Comparison of ENCODE assay signal across 9 cellular contexts in the genomic region with DNA sequence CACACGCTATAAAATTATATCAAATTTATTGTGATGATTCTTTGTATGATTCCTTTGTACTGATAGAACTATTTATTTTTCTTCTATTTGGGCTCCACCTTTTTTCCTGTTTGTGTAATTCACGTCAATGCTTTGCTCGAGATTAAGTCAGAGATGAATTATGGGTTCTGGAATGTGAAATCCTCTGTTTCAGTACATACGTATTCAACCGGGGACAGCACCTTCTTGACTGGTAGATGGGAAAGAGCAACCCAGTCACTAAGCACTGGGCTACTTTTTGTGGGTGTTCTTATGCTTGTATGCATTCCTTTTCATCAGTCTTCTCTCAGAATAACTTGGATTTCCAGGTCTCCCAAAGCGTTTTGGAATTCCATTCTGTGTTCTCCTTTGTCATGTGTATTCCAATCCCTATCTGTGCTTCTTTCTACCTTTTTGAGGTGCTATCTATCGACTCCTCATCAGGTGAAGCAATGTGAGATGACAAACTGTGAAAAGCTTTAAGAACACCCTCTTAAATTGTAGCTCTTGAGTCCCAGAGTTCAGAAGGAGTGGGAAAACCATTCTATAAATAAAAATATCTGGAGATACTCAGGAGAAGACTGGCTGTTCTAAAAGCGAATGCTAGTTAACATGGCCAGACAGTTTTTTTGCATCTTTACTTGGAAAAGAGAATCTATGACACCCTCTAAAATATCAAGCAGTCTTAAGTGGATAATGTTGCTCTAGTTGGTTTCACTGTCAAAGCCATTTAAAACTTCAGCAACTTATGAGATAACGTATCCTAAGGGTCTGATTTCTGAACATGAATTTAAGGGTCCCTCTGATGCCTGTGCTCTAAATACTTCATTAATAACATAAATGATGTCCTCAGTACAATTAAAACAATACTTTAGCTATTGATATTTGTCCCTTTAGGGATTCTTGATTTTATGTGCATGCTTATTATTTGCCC.
DNase-seq lines count a peak whose midpoint lies in the region; ATAC-seq, FAIRE-seq and TF ChIP-seq lines count a peak whose summit lies in the region.
"Had no signal": no experiment of that assay in that cellular context is flagged by ENCODE, and none has a peak within 500 bp of the region (broad histone marks: within the 10 kb centered on the region; RNA-seq: fewer than 3 reads in every experiment).

No MANE protein-coding gene starts in this region.

- H3K9me3 Mint-ChIP-seq in Calu3 (ENCODE audit: low read depth, unreplicated experiment) (peaks cover 7% of the 10 kb centered on the region), progenitor cell of endocrine pancreas (ENCODE audit: low read depth) (peaks cover 5% of the 10 kb centered on the region)

- H2BK5ac ChIP-seq in H1 (ENCODE audit: low read depth, low read length) = no peak overlapping the region

- no peak overlapping the region for H3K18ac ChIP-seq in H1 (ENCODE audit: extremely low read depth, low read length)

- H3K23me2 ChIP-seq in H1 (ENCODE audit: low read depth, low read length) = peaks cover 1% of the 10 kb centered on the region; the same call in 1 of the 2 replicates

- H2BK12ac ChIP-seq in H1 (ENCODE audit: low read depth, low read length) = no peak overlapping the region; the same call in 1 of the 2 replicates

- H3K23ac ChIP-seq in H1 (ENCODE audit: insufficient read length) = no peak overlapping the region

- ATAC-seq in HG03457 (IDR thresholded peaks at IDR 0.05; ENCODE audit: unreplicated experiment) = no peak
- no peak for ATAC-seq in HepG2

- peaks cover 0 to 12% (median 0%) of the 10 kb centered on the region in 4 donors for H3K4me1 ChIP-seq in Peyer's patch
- H3K4me1 ChIP-seq in H1 (replicated peaks in 1 of 4; ENCODE audit: control insufficient read depth in 3 of 4, insufficient read depth in 4 of 4, low read length in 3 of 4) = peaks cover 0 to 4% (median 0%) of the 10 kb centered on the region in 4 experiments; a peak in 2 of 7 replicates
- peaks cover 13% of the 10 kb centered on the region for H3K4me1 ChIP-seq in prostate gland (replicated peaks)
- H3K4me1 ChIP-seq in HepG2 (ENCODE audit: insufficient read depth, low read length) = peaks cover 7% of the 10 kb centered on the region

- TF ChIP-seq CTCF in Calu3 (IDR thresholded peaks at IDR 0.05; ENCODE audit: unreplicated experiment) = no peak
- no peak for TF ChIP-seq CTCF in Peyer's patch (IDR thresholded peaks at IDR 0.05)
- TF ChIP-seq CTCF in H1 (IDR thresholded peaks at IDR 0.05; ENCODE audit: control extremely low read depth in 1 of 3, insufficient read depth in 1 of 3, low read depth in 1 of 3, low read length in 3 of 3) = no peak
- TF ChIP-seq CTCF in prostate gland (IDR thresholded peaks at IDR 0.05) = no peak
- TF ChIP-seq CTCF in progenitor cell of endocrine pancreas (IDR thresholded peaks at IDR 0.05; ENCODE audit: unreplicated experiment) = no peak
- no peak for TF ChIP-seq CTCF in HepG2 (CRISPR knock-in tag; IDR thresholded peaks at IDR 0.05)

- H3K36me3 Mint-ChIP-seq in Calu3 (ENCODE audit: insufficient read depth, unreplicated experiment) (no peaks in the 10 kb centered on the region), progenitor cell of endocrine pancreas (ENCODE audit: insufficient read depth) (no peaks in the 10 kb centered on the region)
- H3K36me3 Mint-ChIP-seq: mesothelial cell of epicardium had no signal

- H3K27ac Mint-ChIP-seq in Calu3 (ENCODE audit: unreplicated experiment) (peak overlapping the region; percentile 66), progenitor cell of endocrine pancreas (no peak overlapping the region)
- H3K27ac Mint-ChIP-seq: mesothelial cell of epicardium had no signal

- H2BK15ac ChIP-seq in H1 (ENCODE audit: low read length) = no peak overlapping the region

- H4K8ac ChIP-seq in H1 (ENCODE audit: extremely low read depth, insufficient read depth, low read length) = no peak overlapping the region

- no peak overlapping the region for H3K4ac ChIP-seq in H1 (replicated peaks; ENCODE audit: insufficient read length, low read depth, low read length)

- H3K36me3 ChIP-seq in Peyer's patch (no peaks in the 10 kb centered on the region), H1 (ENCODE audit: control insufficient read depth in 2 of 4, insufficient read depth in 4 of 4, low read length in 3 of 4) (no peaks in the 10 kb centered on the region), prostate gland (no peaks in the 10 kb centered on the region), HepG2 (replicated peaks in 1 of 2; ENCODE audit: control insufficient read depth in 1 of 2, insufficient read depth in 2 of 2, low read length in 2 of 2) (no peaks in the 10 kb centered on the region)

- no peak overlapping the region for H4K91ac ChIP-seq in H1 (replicated peaks; ENCODE audit: insufficient read length, low read length)

- H2BK120ac ChIP-seq in H1 (replicated peaks; ENCODE audit: low read depth, low read length) = no peak overlapping the region

- no peaks in the 10 kb centered on the region for H3K79me1 ChIP-seq in H1 (ENCODE audit: low read depth, low read length)

- intact Hi-C loops in Calu3 (cut with micrococcal nuclease; ENCODE audit: unreplicated experiment) (no loop called here), prostate gland (cut with DNase I) (loop anchor here (10.0 kb wide), 1 partner anchor 106 kb away; no protein-coding TSS in a partner anchor), HepG2 (cut with micrococcal nuclease; ENCODE audit: unreplicated experiment) (no loop called here)

- BruUV-seq in Calu3 (replicated peaks; lab: Mats Ljungman, UMichigan) (no TSS peak), HepG2 (replicated peaks; lab: Mats Ljungman, UMichigan) (no TSS peak)

- peak; percentile 19 for FAIRE-seq in H1 (lab: Jason Lieb, UNC)
- no peak for FAIRE-seq in HepG2 (lab: Jason Lieb, UNC)

- TF ChIP-seq POLR2A in Peyer's patch (IDR thresholded peaks at IDR 0.05) = no peak
- TF ChIP-seq POLR2A in H1 (IDR thresholded peaks at IDR 0.05; ENCODE audit: control extremely low read depth in 1 of 2, low read depth in 2 of 2, low read length in 2 of 2) = no peak
- TF ChIP-seq POLR2A in prostate gland (IDR thresholded peaks at IDR 0.05) = no peak
- no peak for TF ChIP-seq POLR2A in HepG2 (IDR thresholded peaks at IDR 0.05; ENCODE audit: insufficient read depth in 1 of 2, low read depth in 2 of 2, low read length in 2 of 2)

- H3K4me2 ChIP-seq in H1 (ENCODE audit: insufficient read depth in 1 of 2, low read depth in 2 of 2, low read length in 2 of 2) = no peak overlapping the region
- H3K4me2 ChIP-seq in HepG2 (ENCODE audit: low read depth, low read length) = no peak overlapping the region

- no peak overlapping the region for H3K14ac ChIP-seq in H1 (ENCODE audit: insufficient read length)

- H3K9me3 ChIP-seq in Peyer's patch (no peaks in the 10 kb centered on the region), H1 (ENCODE audit: insufficient read depth in 2 of 2, low read depth in 1 of 2, low read length in 1 of 2) (no peaks in the 10 kb centered on the region), prostate gland (no peaks in the 10 kb centered on the region), HepG2 (ENCODE audit: low read length) (no peaks in the 10 kb centered on the region)

- H3K79me2 ChIP-seq in H1 (ENCODE audit: control insufficient read depth in 1 of 2, insufficient read depth in 2 of 2, low read length in 2 of 2) = no peaks in the 10 kb centered on the region
- H3K79me2 ChIP-seq in HepG2 (ENCODE audit: insufficient read depth, low read length) = no peaks in the 10 kb centered on the region

- CTCF ChIA-PET in Calu3 (lab: Charles Lee) = no interaction called here
- CTCF ChIA-PET in H1 (lab: Charles Lee; ENCODE audit: partially characterized antibody) = no interaction called here
- CTCF ChIA-PET in HepG2 (lab: Yijun Ruan, JAX; ENCODE audit: low intra/inter-chr PET ratio, low total read pairs) = no interaction called here

- H3K27me3 ChIP-seq in Peyer's patch (no peaks in the 10 kb centered on the region), H1 (replicated peaks in 1 of 4; ENCODE audit: control insufficient read depth in 3 of 4, extremely low read depth in 1 of 4, insufficient read depth in 3 of 4, low read length in 3 of 4) (no peaks in the 10 kb centered on the region), prostate gland (replicated peaks; ENCODE audit: insufficient read depth) (no peaks in the 10 kb centered on the region), HepG2 (ENCODE audit: control insufficient read depth in 1 of 2, insufficient read depth in 2 of 2, low read length in 2 of 2) (peaks cover 0 to 15% of the 10 kb centered on the region in 2 experiments; a peak in 2 of 5 replicates)

- peaks cover 32% of the 10 kb centered on the region for H3K4me1 Mint-ChIP-seq in Calu3 (ENCODE audit: low read depth, unreplicated experiment)
- peaks cover 16% of the 10 kb centered on the region for H3K4me1 Mint-ChIP-seq in progenitor cell of endocrine pancreas (ENCODE audit: low read depth)

- no peak overlapping the region for H4K5ac ChIP-seq in H1 (ENCODE audit: insufficient read length, low read depth, low read length)

- no peak overlapping the region for H2AK5ac ChIP-seq in H1 (ENCODE audit: low read depth, low read length)

- no peak overlapping the region for H3K4me3 Mint-ChIP-seq in Calu3 (ENCODE audit: low read depth, unreplicated experiment)
- H3K4me3 Mint-ChIP-seq in progenitor cell of endocrine pancreas (ENCODE audit: low read depth) = no peak overlapping the region
- H3K4me3 Mint-ChIP-seq: mesothelial cell of epicardium had no signal

- H3K56ac ChIP-seq in H1 (replicated peaks; ENCODE audit: insufficient read length, low read depth, low read length) = no peak overlapping the region

- no peaks in the 10 kb centered on the region for H3K27me3 Mint-ChIP-seq in Calu3 (ENCODE audit: unreplicated experiment)
- no peaks in the 10 kb centered on the region for H3K27me3 Mint-ChIP-seq in progenitor cell of endocrine pancreas

- no peak overlapping the region for H3K4me3 ChIP-seq in Peyer's patch
- no peak overlapping the region for H3K4me3 ChIP-seq in H1 (ENCODE audit: extremely low read depth in 1 of 4, insufficient read depth in 2 of 4, low read depth in 3 of 4, low read length in 4 of 4)
- H3K4me3 ChIP-seq in prostate gland = no peak overlapping the region
- no peak overlapping the region for H3K4me3 ChIP-seq in HepG2 (replicated peaks in 1 of 3; ENCODE audit: insufficient read depth in 1 of 3, low read depth in 2 of 3, low read length in 3 of 3)

- no peak overlapping the region for H2AFZ ChIP-seq in H1 (ENCODE audit: low read length)
- H2AFZ ChIP-seq in HepG2 (ENCODE audit: low read length) = no peak overlapping the region

- H4K20me1 ChIP-seq in H1 (replicated peaks in 1 of 2; ENCODE audit: control insufficient read depth in 1 of 2, insufficient read depth in 2 of 2, low read length in 2 of 2) (no peaks in the 10 kb centered on the region), HepG2 (ENCODE audit: insufficient read depth, low read length) (no peaks in the 10 kb centered on the region)

- no peak for DNase-seq in Calu3
- DNase-seq in Peyer's patch = no peak
- DNase-seq in H1 (ENCODE audit: low read depth in 1 of 2, low spot score in 2 of 2) = no peak
- no peak for DNase-seq in prostate gland (ENCODE audit: low spot score)
- no peak for DNase-seq in progenitor cell of endocrine pancreas (ENCODE audit: low spot score, unreplicated experiment)
- DNase-seq in HepG2 (ENCODE audit: low spot score) = no peak
- no peak for DNase-seq in NCI-H2081 treated with DMSO at 0.1 percent for 48 hours (lab: John Stamatoyannopoulos, UW)

- POLR2A ChIA-PET in H1 (lab: Charles Lee; ENCODE audit: partially characterized antibody) = no interaction called here
- POLR2A ChIA-PET in HepG2 (lab: Yijun Ruan, JAX) = no interaction called here

- in situ Hi-C loops in HepG2 (cut with HindIII; ENCODE audit: extremely low pct_ligation_motif_present, low pct_unique_long_range_greater_than_20kb) = no loop called here

- TF ChIP-seq EP300 in H1 (IDR thresholded peaks at IDR 0.05; ENCODE audit: borderline replicate concordance in 1 of 2, low read depth in 2 of 2, low read length in 2 of 2) (no peak), HepG2 (IDR thresholded peaks at IDR 0.05; ENCODE audit: low read depth in 2 of 2, low read length in 2 of 2) (no peak), HepG2 (CRISPR knock-in tag; IDR thresholded peaks at IDR 0.05; ENCODE audit: borderline replicate concordance) (no peak)

- H3K9ac ChIP-seq in H1 (replicated peaks in 1 of 4; ENCODE audit: extremely low read depth in 1 of 4, low read depth in 3 of 4, low read length in 3 of 4) = no peak overlapping the region
- no peak overlapping the region for H3K9ac ChIP-seq in HepG2 (ENCODE audit: insufficient read depth, low read depth, low read length)

- WGBS in H1 (ENCODE audit: extremely low coverage in 1 of 2, insufficient coverage in 1 of 2, insufficient read length in 1 of 2, insufficient replicate concordance in 2 of 2, low coverage in 1 of 2, low lambda C conversion rate in 2 of 2, missing lambda C conversion rate in 1 of 2), 2 experiments = 85% methylated on average over 9 of the region's 9 CpGs; no CpG with 5 or more reads in 1 of the 2 experiments
- 73% methylated on average over 9 of the region's 9 CpGs for WGBS in prostate gland
- WGBS in HepG2 (ENCODE audit: low lambda C conversion rate) = 51% methylated on average over 9 of the region's 9 CpGs

- TF ChIP-seq RAD21 in H1 (IDR thresholded peaks at IDR 0.05 in 1 of 2, conservative IDR thresholded peaks at IDR 0.05 in 1 of 2; ENCODE audit: low read depth in 2 of 2, low read length in 2 of 2) (no peak), HepG2 (CRISPR knock-in tag; IDR thresholded peaks at IDR 0.05) (no peak)

- no peak overlapping the region for H2BK20ac ChIP-seq in H1 (ENCODE audit: low read length)

- peak overlapping the region; percentile 32 to 65 (median 49) for H3K27ac ChIP-seq in Peyer's patch
- no peak overlapping the region for H3K27ac ChIP-seq in H1 (ENCODE audit: low read depth, low read length)
- peak overlapping the region; percentile 36 to 52 for H3K27ac ChIP-seq in prostate gland
- H3K27ac ChIP-seq in HepG2 (ENCODE audit: extremely low read length, insufficient read depth, low read length) = no peak overlapping the region

Comparison
In these comparisons a context has a peak if more than half of its experiments do, and no peak if none do; other contexts are left out.
1. H3K27ac ChIP-seq: peak in Peyer's patch (4 of 4) and prostate gland (2 of 2); none in H1 (single experiment) and HepG2 (single experiment).